ENCODE assay signal across 8 cellular contexts in genomic region chr2:119753041-119753929, GRCh38. TPM values are rescaled to one million over a fixed set of nuclear protein-coding genes. Genes with fewer than 3 reads are reported as not detected.
A peak's percentile ranks its signal among the peaks of the same experiment; 100 is the strongest.
DNase-seq lines count a peak whose midpoint lies in the region; ATAC-seq and TF ChIP-seq lines count a peak whose summit lies in the region.

No MANE protein-coding gene starts in this region.

- H3K4me3 Mint-ChIP-seq in activated T-cell treated with anti-CD3 and anti-CD28 coated beads, Interleukin-2, amount 50 U/mL, for 4 hours, result no peak overlapping the region
- no peak overlapping the region for H3K4me3 Mint-ChIP-seq in activated T-cell treated with anti-CD3 and anti-CD28 coated beads, Interleukin-2, amount 50 U/mL, for 24 hours
- H3K4me3 Mint-ChIP-seq in activated CD4-positive, alpha-beta T cell treated with anti-CD3 and anti-CD28 coated beads, Interleukin-2, amount 10 ng/mL, durations not matched to agents 7 days and 5 days, result no peak overlapping the region
- no peak overlapping the region for H3K4me3 Mint-ChIP-seq in glutamatergic neuron (ENCODE audit: unreplicated experiment)

- CTCF ChIA-PET in activated CD4-positive, alpha-beta T cell treated with anti-CD3 and anti-CD28 coated beads, Interleukin-2, amount 10 ng/mL, durations not matched to agents 7 days and 5 days (lab: Charles Lee), result interaction anchor here (0.6 to 1.6 kb wide), 5 partner anchors 70 to 453 kb away, joined by 3 to 6 read pairs (median 3); no protein-coding TSS in a partner anchor

- H3K27ac Mint-ChIP-seq in activated T-cell treated with anti-CD3 and anti-CD28 coated beads, Interleukin-2, amount 50 U/mL, for 24 hours, result no peak overlapping the region
- no peak overlapping the region for H3K27ac Mint-ChIP-seq in activated CD4-positive, alpha-beta T cell treated with anti-CD3 and anti-CD28 coated beads, Interleukin-2, amount 10 ng/mL, durations not matched to agents 7 days and 5 days
- H3K27ac Mint-ChIP-seq in glutamatergic neuron (ENCODE audit: unreplicated experiment), result no peak overlapping the region

- intact Hi-C loops in sciatic nerve (cut with DNase I), result no loop called here

- POLR2A ChIA-PET in activated CD4-positive, alpha-beta T cell treated with anti-CD3 and anti-CD28 coated beads, Interleukin-2, amount 10 ng/mL, durations not matched to agents 7 days and 5 days (lab: Charles Lee), result no interaction called here

- TF ChIP-seq CTCF in glutamatergic neuron (IDR thresholded peaks at IDR 0.05; ENCODE audit: partially characterized antibody, unreplicated experiment), result peak; percentile 28

- no peak for DNase-seq in activated T-cell treated with anti-CD3 and anti-CD28 coated beads, Interleukin-2, amount 50 U/mL, for 4 hours
- no peak for DNase-seq in activated T-cell treated with anti-CD3 and anti-CD28 coated beads, Interleukin-2, amount 50 U/mL, for 24 hours
- peak; percentile 19 for DNase-seq in NCI-H2029 (lab: John Stamatoyannopoulos, UW)
- DNase-seq in activated CD4-positive, alpha-beta T cell treated with anti-CD3 and anti-CD28 coated beads, Interleukin-2, amount 10 ng/mL, durations not matched to agents 7 days and 5 days, result peak; percentile 50
- no peak for DNase-seq in glutamatergic neuron
- no peak for DNase-seq in sciatic nerve (ENCODE audit: low spot score)

- H3K9me3 Mint-ChIP-seq in activated T-cell treated with anti-CD3 and anti-CD28 coated beads, Interleukin-2, amount 50 U/mL, for 4 hours, result no peaks in the 10 kb centered on the region
- no peaks in the 10 kb centered on the region for H3K9me3 Mint-ChIP-seq in activated T-cell treated with anti-CD3 and anti-CD28 coated beads, Interleukin-2, amount 50 U/mL, for 24 hours
- H3K9me3 Mint-ChIP-seq in activated CD4-positive, alpha-beta T cell treated with anti-CD3 and anti-CD28 coated beads, Interleukin-2, amount 10 ng/mL, durations not matched to agents 7 days and 5 days, result no peaks in the 10 kb centered on the region
- no peaks in the 10 kb centered on the region for H3K9me3 Mint-ChIP-seq in glutamatergic neuron (ENCODE audit: unreplicated experiment)

- no peaks in the 10 kb centered on the region for H3K27me3 Mint-ChIP-seq in activated T-cell treated with anti-CD3 and anti-CD28 coated beads, Interleukin-2, amount 50 U/mL, for 4 hours (ENCODE audit: low read depth)
- H3K27me3 Mint-ChIP-seq in activated T-cell treated with anti-CD3 and anti-CD28 coated beads, Interleukin-2, amount 50 U/mL, for 24 hours, result no peaks in the 10 kb centered on the region
- peaks cover 5% of the 10 kb centered on the region for H3K27me3 Mint-ChIP-seq in activated CD4-positive, alpha-beta T cell treated with anti-CD3 and anti-CD28 coated beads, Interleukin-2, amount 10 ng/mL, durations not matched to agents 7 days and 5 days
- no peaks in the 10 kb centered on the region for H3K27me3 Mint-ChIP-seq in glutamatergic neuron (ENCODE audit: unreplicated experiment)

- ATAC-seq in activated T-cell treated with anti-CD3 and anti-CD28 coated beads, Interleukin-2, amount 50 U/mL, for 4 hours, result peak; percentile 73 to 75
- ATAC-seq in GM21529 (IDR thresholded peaks at IDR 0.05; ENCODE audit: unreplicated experiment), result peak; percentile 73
- ATAC-seq in sciatic nerve, result peak; percentile 54
- ATAC-seq in HG03097 (IDR thresholded peaks at IDR 0.05; ENCODE audit: low FRiP score, unreplicated experiment), result no peak

- H3K4me1 Mint-ChIP-seq in activated T-cell treated with anti-CD3 and anti-CD28 coated beads, Interleukin-2, amount 50 U/mL, for 4 hours (ENCODE audit: low read depth), result peaks cover 12% of the 10 kb centered on the region
- H3K4me1 Mint-ChIP-seq in activated T-cell treated with anti-CD3 and anti-CD28 coated beads, Interleukin-2, amount 50 U/mL, for 24 hours (ENCODE audit: low read depth), result peaks cover 22% of the 10 kb centered on the region
- peaks cover 5% of the 10 kb centered on the region for H3K4me1 Mint-ChIP-seq in activated CD4-positive, alpha-beta T cell treated with anti-CD3 and anti-CD28 coated beads, Interleukin-2, amount 10 ng/mL, durations not matched to agents 7 days and 5 days
- H3K4me1 Mint-ChIP-seq in glutamatergic neuron (ENCODE audit: low read depth, unreplicated experiment), result peaks cover 8% of the 10 kb centered on the region

- no peaks in the 10 kb centered on the region for H3K36me3 Mint-ChIP-seq in activated T-cell treated with anti-CD3 and anti-CD28 coated beads, Interleukin-2, amount 50 U/mL, for 4 hours (ENCODE audit: insufficient read depth)
- H3K36me3 Mint-ChIP-seq in activated T-cell treated with anti-CD3 and anti-CD28 coated beads, Interleukin-2, amount 50 U/mL, for 24 hours (ENCODE audit: low read depth), result no peaks in the 10 kb centered on the region
- no peaks in the 10 kb centered on the region for H3K36me3 Mint-ChIP-seq in activated CD4-positive, alpha-beta T cell treated with anti-CD3 and anti-CD28 coated beads, Interleukin-2, amount 10 ng/mL, durations not matched to agents 7 days and 5 days (ENCODE audit: low read depth)
- H3K36me3 Mint-ChIP-seq in glutamatergic neuron (ENCODE audit: unreplicated experiment), result no peaks in the 10 kb centered on the region

RNA-seq across cellular contexts. Expression of gene PTPN4, which starts 6.4 kb away (rescaled TPM):
- 10 to 100 TPM; 19.3 to 20.4 (median 19.3) TPM for total RNA-seq in activated T-cell treated with anti-CD3 and anti-CD28 coated beads, Interleukin-2, amount 50 U/mL, for 4 hours
- 10 to 100 TPM; 75.2 to 95.9 TPM for total RNA-seq in activated CD4-positive, alpha-beta T cell treated with anti-CD3 and anti-CD28 coated beads, Interleukin-2, amount 10 ng/mL, durations not matched to agents 7 days and 5 days
- total RNA-seq in glutamatergic neuron (ENCODE audit: unreplicated experiment), result 91.7 TPM
- 37.7 TPM for total RNA-seq in sciatic nerve

Comparison
In these comparisons a context has a peak if more than half of its experiments do, and no peak if none do; other contexts are left out.
1. DNase-seq: peak in NCI-H2029 (single experiment) and activated CD4-positive, alpha-beta T cell treated with anti-CD3 and anti-CD28 coated beads, Interleukin-2, amount 10 ng/mL, durations not matched to agents 7 days and 5 days (single experiment); none in activated T-cell treated with anti-CD3 and anti-CD28 coated beads, Interleukin-2, amount 50 U/mL, for 4 hours (single experiment), activated T-cell treated with anti-CD3 and anti-CD28 coated beads, Interleukin-2, amount 50 U/mL, for 24 hours (single experiment), glutamatergic neuron (single experiment) and sciatic nerve (single experiment).